Comparison of ENCODE assay signal across 13 cellular contexts in the genomic region with DNA sequence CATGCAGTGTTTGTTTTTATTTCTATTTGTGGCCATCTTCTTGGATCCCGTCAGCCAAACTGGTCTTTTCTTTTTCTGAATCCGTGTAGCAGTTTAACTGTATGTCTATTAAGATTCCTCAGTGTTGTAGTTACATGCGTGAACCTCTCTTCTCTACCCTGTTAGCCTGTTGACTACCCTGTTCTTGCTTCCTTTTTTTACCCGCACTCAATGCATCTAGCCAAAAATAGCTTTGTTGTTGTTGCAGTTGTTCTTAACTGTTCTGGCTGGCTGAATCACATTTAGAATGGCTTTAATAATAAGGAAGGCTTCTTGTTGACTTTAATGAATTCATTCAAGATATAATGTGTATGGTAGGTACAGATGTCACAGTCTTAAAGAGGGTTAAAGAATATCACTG.
DNase-seq lines count a peak whose midpoint lies in the region; ATAC-seq and TF ChIP-seq lines count a peak whose summit lies in the region.
"Had no signal": no experiment of that assay in that cellular context is flagged by ENCODE, and none has a peak within 500 bp of the region (broad histone marks: within the 10 kb centered on the region; RNA-seq: fewer than 3 reads in every experiment).

No MANE protein-coding gene starts in this region.

- H3K36me3 Mint-ChIP-seq in stimulated activated effector memory CD8-positive, alpha-beta T cell treated with anti-CD3 and anti-CD28 coated beads, Interleukin-12 subunit alpha, Interleukin-12 subunit beta, amount 100 ng/mL, for 72 hours, result peaks cover 12% of the 10 kb centered on the region

- no peaks in the 10 kb centered on the region for H3K9me3 Mint-ChIP-seq in stimulated activated effector memory CD8-positive, alpha-beta T cell treated with anti-CD3 and anti-CD28 coated beads, Interleukin-12 subunit alpha, Interleukin-12 subunit beta, amount 100 ng/mL, for 72 hours
- H3K9me3 Mint-ChIP-seq: activated naive CD4-positive, alpha-beta T cell treated with anti-CD3 and anti-CD28 coated beads, Interleukin-2, amount 50 U/mL, for 72 hours; CD4-positive, alpha-beta T cell; effector memory CD8-positive, alpha-beta T cell had no signal

- peak; percentile 28 for DNase-seq in GM13977 (ENCODE audit: low spot score)
- peak; percentile 53 to 63 for DNase-seq in Kasumi-1 (lab: John Stamatoyannopoulos, UW)
- DNase-seq in left ventricle myocardium superior, result no peak
- no peak for DNase-seq in T-helper 2 cell
- DNase-seq in activated CD8-positive, alpha-beta memory T cell treated with anti-CD3 and anti-CD28 coated beads, Interleukin-2, amount 50 U/mL, for 48 hours, result no peak
- DNase-seq in stimulated activated effector memory CD8-positive, alpha-beta T cell treated with anti-CD3 and anti-CD28 coated beads, Interleukin-12 subunit alpha, Interleukin-12 subunit beta, amount 100 ng/mL, for 72 hours (ENCODE audit: low spot score in 2 of 2), result no peak
- DNase-seq: activated CD4-positive, alpha-beta T cell treated with anti-CD3 and anti-CD28 coated beads, Interleukin-2, amount 50 U/mL, for 4 hours; CD4-positive, alpha-beta T cell; effector memory CD8-positive, alpha-beta T cell; NCI-H2029 had no signal

- no peaks in the 10 kb centered on the region for H3K4me1 Mint-ChIP-seq in stimulated activated effector memory CD8-positive, alpha-beta T cell treated with anti-CD3 and anti-CD28 coated beads, Interleukin-12 subunit alpha, Interleukin-12 subunit beta, amount 100 ng/mL, for 72 hours

- ATAC-seq in GM21723 (IDR thresholded peaks at IDR 0.05; ENCODE audit: unreplicated experiment) (peak; percentile 80), left ventricle myocardium superior (peak; percentile 75), HG03025 (IDR thresholded peaks at IDR 0.05; ENCODE audit: low FRiP score, unreplicated experiment) (no peak)
- no peak for ATAC-seq in stimulated activated effector memory CD8-positive, alpha-beta T cell treated with anti-CD3 and anti-CD28 coated beads, Interleukin-12 subunit alpha, Interleukin-12 subunit beta, amount 100 ng/mL, for 72 hours
- ATAC-seq: activated naive CD4-positive, alpha-beta T cell treated with anti-CD3 and anti-CD28 coated beads, Interleukin-2, amount 50 U/mL, for 72 hours; effector memory CD8-positive, alpha-beta T cell had no signal

- no peak overlapping the region for H3K4me3 Mint-ChIP-seq in stimulated activated effector memory CD8-positive, alpha-beta T cell treated with anti-CD3 and anti-CD28 coated beads, Interleukin-12 subunit alpha, Interleukin-12 subunit beta, amount 100 ng/mL, for 72 hours
- H3K4me3 Mint-ChIP-seq: CD4-positive, alpha-beta T cell; effector memory CD8-positive, alpha-beta T cell had no signal

- no peak for TF ChIP-seq CTCF in GM13977 (IDR thresholded peaks at IDR 0.05; ENCODE audit: extremely low read depth, insufficient read depth, missing control alignments)

- in situ Hi-C loops in GM13977 (cut with MboI; ENCODE audit: low pct_unique_long_range_greater_than_20kb, low sequenced_read_pairs, unreplicated experiment), result no loop called here

- intact Hi-C loops in left ventricle myocardium superior (cut with micrococcal nuclease), result no loop called here

- no peak overlapping the region for H3K27ac Mint-ChIP-seq in stimulated activated effector memory CD8-positive, alpha-beta T cell treated with anti-CD3 and anti-CD28 coated beads, Interleukin-12 subunit alpha, Interleukin-12 subunit beta, amount 100 ng/mL, for 72 hours
- H3K27ac Mint-ChIP-seq: activated naive CD4-positive, alpha-beta T cell treated with anti-CD3 and anti-CD28 coated beads, Interleukin-2, amount 50 U/mL, for 72 hours; CD4-positive, alpha-beta T cell; effector memory CD8-positive, alpha-beta T cell had no signal

Comparison
In these comparisons a context has a peak if more than half of its experiments do, and no peak if none do; other contexts are left out.
1. DNase-seq: peak in GM13977 (single experiment) and Kasumi-1 (2 of 2); none in left ventricle myocardium superior (single experiment), T-helper 2 cell (0 of 5), activated CD8-positive, alpha-beta memory T cell treated with anti-CD3 and anti-CD28 coated beads, Interleukin-2, amount 50 U/mL, for 48 hours (single experiment) and stimulated activated effector memory CD8-positive, alpha-beta T cell treated with anti-CD3 and anti-CD28 coated beads, Interleukin-12 subunit alpha, Interleukin-12 subunit beta, amount 100 ng/mL, for 72 hours (0 of 2).
2. ATAC-seq: peak in GM21723 (single experiment) and left ventricle myocardium superior (single experiment); none in stimulated activated effector memory CD8-positive, alpha-beta T cell treated with anti-CD3 and anti-CD28 coated beads, Interleukin-12 subunit alpha, Interleukin-12 subunit beta, amount 100 ng/mL, for 72 hours (single experiment) and HG03025 (single experiment).